ENCODE assay signal across 19 cellular contexts in genomic region chr5:81238460-81238859, GRCh38. TPM values are rescaled to one million over a fixed set of nuclear protein-coding genes. Genes with fewer than 3 reads are reported as not detected.
DNase-seq lines count a peak whose midpoint lies in the region; ATAC-seq, FAIRE-seq and TF ChIP-seq lines count a peak whose summit lies in the region.
"Had no signal": no experiment of that assay in that cellular context is flagged by ENCODE, and none has a peak within 500 bp of the region (broad histone marks: within the 10 kb centered on the region; RNA-seq: fewer than 3 reads in every experiment).

No MANE protein-coding gene starts in this region.

- H3K23ac ChIP-seq in H9 (ENCODE audit: insufficient read length, low read depth, low read length), result no peak overlapping the region

- intact Hi-C loops in K562 (cut with micrococcal nuclease) (no loop called here), left ventricle myocardium inferior (cut with micrococcal nuclease) (no loop called here), gastrocnemius medialis (cut with DNase I; ENCODE audit: low total_unique reads) (loop anchor here (10.0 kb wide), 2 partner anchors 186 to 834 kb away; partner anchors contain the start of gene ZFYVE16), vagina (cut with DNase I) (no loop called here)

- H3K56ac ChIP-seq in H9 (ENCODE audit: insufficient read length, low read depth, low read length), result no peak overlapping the region

- H2AK5ac ChIP-seq in H9 (ENCODE audit: insufficient read length, low read length), result no peak overlapping the region

- H3K4me1 Mint-ChIP-seq in H9, result peaks cover 13 to 20% of the 10 kb centered on the region in 2 experiments

- H3K4me2 ChIP-seq in H9 (ENCODE audit: insufficient read depth, insufficient read length, low read length) (no peak overlapping the region), K562 (ENCODE audit: insufficient read depth, low read length) (no peak overlapping the region)
- H3K4me2 ChIP-seq: A549 had no signal

- TF ChIP-seq CTCF in H9 (conservative IDR thresholded peaks at IDR 0.05) (no peak), K562 (IDR thresholded peaks at IDR 0.05 in 2 of 3, conservative IDR thresholded peaks at IDR 0.05 in 1 of 3; ENCODE audit: insufficient read depth in 2 of 3, low read depth in 1 of 3, low read length in 3 of 3) (no peak), left ventricle myocardium inferior (IDR thresholded peaks at IDR 0.05; ENCODE audit: borderline replicate concordance) (no peak), gastrocnemius medialis (IDR thresholded peaks at IDR 0.05 in 4 of 5, conservative IDR thresholded peaks at IDR 0.05 in 1 of 5) (peak in 2 of 5 experiments; percentile 10 to 23), vagina (IDR thresholded peaks at IDR 0.05) (no peak)

- no peaks in the 10 kb centered on the region for H3K79me2 ChIP-seq in H9 (ENCODE audit: insufficient read depth, low read length)
- no peaks in the 10 kb centered on the region for H3K79me2 ChIP-seq in K562 (ENCODE audit: control insufficient read depth, insufficient read depth, low read length)

- H2BK5ac ChIP-seq in H9 (ENCODE audit: insufficient read length, low read length), result no peak overlapping the region

- H3K14ac ChIP-seq in H9 (ENCODE audit: insufficient read depth, low read length), result no peak overlapping the region

- no peak overlapping the region for H3K4ac ChIP-seq in H9 (ENCODE audit: low read depth, low read length)

- in situ Hi-C loops in K562 (cut with MboI) (no loop called here), gastrocnemius medialis (cut with MboI; ENCODE audit: low sequenced_read_pairs in 4 of 4) (no loop called here)

- H3K9ac ChIP-seq in H9 (ENCODE audit: extremely low read depth, insufficient read length, low read length) (no peak overlapping the region), K562 (ENCODE audit: insufficient read depth in 1 of 2, low read depth in 2 of 2, low read length in 2 of 2) (no peak overlapping the region)
- H3K9ac ChIP-seq: GM23248 had no signal

- H3K4me1 ChIP-seq in H9 (ENCODE audit: insufficient read depth, low read length) (peaks cover 5% of the 10 kb centered on the region; the same call in 1 of the 2 replicates), K562 (replicated peaks in 1 of 2; ENCODE audit: control insufficient read depth in 2 of 2, insufficient read depth in 2 of 2, low read length in 2 of 2) (peaks cover 0 to under 1% of the 10 kb centered on the region in 2 experiments; a peak in 1 of 5 replicates), left ventricle myocardium inferior (peaks cover 81% of the 10 kb centered on the region), gastrocnemius medialis (peaks cover 88 to 92% of the 10 kb centered on the region in 2 donors), vagina (peaks cover 34% of the 10 kb centered on the region)
- H3K4me1 ChIP-seq: A549 had no signal

- no peak for TF ChIP-seq EP300 in K562 (IDR thresholded peaks at IDR 0.05; ENCODE audit: low read length)

- no peak overlapping the region for H4K5ac ChIP-seq in H9 (ENCODE audit: insufficient read length, low read depth, low read length)

- no peak for ATAC-seq in K562
- ATAC-seq in gastrocnemius medialis, result peak; percentile 46 to 57
- ATAC-seq: A549; CD8-positive, alpha-beta T cell had no signal

- H2AFZ ChIP-seq in H9 (ENCODE audit: low read length) (no peak overlapping the region), K562 (ENCODE audit: low read depth, low read length) (no peak overlapping the region)
- H2AFZ ChIP-seq: GM23248 had no signal

- H3K27ac ChIP-seq in H9 (ENCODE audit: insufficient read length, low read depth, low read length) (no peak overlapping the region), K562 (ENCODE audit: extremely low read depth, low read depth, low read length) (no peak overlapping the region), left ventricle myocardium inferior (replicated peaks) (peak overlapping the region; percentile 97), gastrocnemius medialis (peak overlapping the region; percentile 98 to 100 (median 98)), vagina (no peak overlapping the region)
- H3K27ac ChIP-seq: A549, GM23248, HL-60 had no signal

- H3K9me3 ChIP-seq in H9 (ENCODE audit: control insufficient read depth, low read depth, low read length) (no peaks in the 10 kb centered on the region), K562 (replicated peaks; ENCODE audit: control insufficient read depth, insufficient read depth, low read depth, low read length) (no peaks in the 10 kb centered on the region), left ventricle myocardium inferior (replicated peaks) (no peaks in the 10 kb centered on the region), gastrocnemius medialis (no peaks in the 10 kb centered on the region), vagina (no peaks in the 10 kb centered on the region)
- H3K9me3 ChIP-seq: A549 had no signal

- H3K4me3 ChIP-seq in K562 (no peak overlapping the region), left ventricle myocardium inferior (peak overlapping the region; percentile 70), gastrocnemius medialis (peak overlapping the region; percentile 2 to 27 (median 16)), vagina (no peak overlapping the region)
- H3K4me3 ChIP-seq: A549, GM23248 had no signal

- peaks cover 0 to 16% (median 9%) of the 10 kb centered on the region in 3 experiments; a peak in 6 of 7 replicates for H3K36me3 Mint-ChIP-seq in H9 (ENCODE audit: insufficient read depth in 1 of 3, low read depth in 3 of 3)
- H3K36me3 Mint-ChIP-seq: CD8-positive, alpha-beta T cell had no signal

- no peak overlapping the region for H2BK15ac ChIP-seq in H9 (ENCODE audit: low read depth, low read length)

- no peak overlapping the region for H3T11ph ChIP-seq in H9 (ENCODE audit: low read length)

- no peak overlapping the region for H3K4me3 Mint-ChIP-seq in H9
- H3K4me3 Mint-ChIP-seq: CD14-positive monocyte; CD8-positive, alpha-beta T cell had no signal

- FAIRE-seq in K562 (lab: Jason Lieb, UNC), result peak; percentile 6
- FAIRE-seq: A549, D721Med, G401.6, GM12891, H54 had no signal

- no TSS peak for BruUV-seq in K562 (replicated peaks; lab: Mats Ljungman, UMichigan)

- no peak overlapping the region for H2BK120ac ChIP-seq in H9 (ENCODE audit: low read depth, low read length, poor library complexity, severe bottlenecking)

- no peaks in the 10 kb centered on the region for H3K27me3 Mint-ChIP-seq in H9 (ENCODE audit: low read depth)

- H3K9me3 Mint-ChIP-seq in H9, result no peaks in the 10 kb centered on the region; a peak in 1 of 5 replicates
- H3K9me3 Mint-ChIP-seq: CD8-positive, alpha-beta T cell had no signal

- WGBS in H9 (ENCODE audit: extremely low coverage, insufficient read length, low lambda C conversion rate), result no CpG with 5 or more reads among the region's 4 CpGs
- 68% methylated on average over 4 of the region's 4 CpGs for WGBS in K562 (ENCODE audit: insufficient coverage, low coverage, missing lambda C conversion rate)

- H3K23me2 ChIP-seq in H9 (ENCODE audit: insufficient read length, low read depth, low read length, poor library complexity, severe bottlenecking), result no peaks in the 10 kb centered on the region

- H4K91ac ChIP-seq in H9 (ENCODE audit: insufficient read length, low read depth, low read length), result no peak overlapping the region

- TF ChIP-seq POLR2A in K562 (conservative IDR thresholded peaks at IDR 0.05) (no peak), gastrocnemius medialis (IDR thresholded peaks at IDR 0.05) (no peak), vagina (IDR thresholded peaks at IDR 0.05) (no peak)

- H4K20me1 ChIP-seq in H9 (ENCODE audit: control insufficient read depth, insufficient read depth, insufficient read length), result peaks cover 3% of the 10 kb centered on the region
- no peaks in the 10 kb centered on the region for H4K20me1 ChIP-seq in K562 (replicated peaks; ENCODE audit: control insufficient read depth, insufficient read depth, low read length)

- H3K9me1 ChIP-seq in K562 (ENCODE audit: control insufficient read depth, insufficient read depth, low read length), result no peaks in the 10 kb centered on the region

- no peaks in the 10 kb centered on the region for H3K79me1 ChIP-seq in H9 (ENCODE audit: insufficient read depth, low read depth, low read length, poor library complexity, severe bottlenecking)

- DNase-seq in H9, result no peak
- no peak for DNase-seq in K562 (ENCODE audit: extremely low read depth in 1 of 4, low spot score in 3 of 4)
- peak; percentile 57 for DNase-seq in left ventricle myocardium inferior
- DNase-seq in gastrocnemius medialis, result peak; percentile 76 to 83
- no peak for DNase-seq in SIG-M5 (lab: John Stamatoyannopoulos, UW)
- no peak for DNase-seq in vagina (ENCODE audit: extremely low spot score in 2 of 2)
- DNase-seq: CD8-positive, alpha-beta T cell; COR-L47; DMS153; DMS79 treated with DMSO at 0.1 percent for 48 hours; EL; GM23248 had no signal

- CTCF ChIA-PET in K562 (lab: Yijun Ruan, JAX; ENCODE audit: low intra/inter-chr PET ratio), result no interaction called here

- no peak overlapping the region for H3K18ac ChIP-seq in H9 (ENCODE audit: insufficient read length, low read depth, low read length)

- H3K27me3 ChIP-seq in H9 (ENCODE audit: insufficient read depth, low read length) (no peaks in the 10 kb centered on the region), K562 (ENCODE audit: control insufficient read depth in 2 of 2, insufficient read depth in 2 of 2, low read length in 2 of 2) (no peaks in the 10 kb centered on the region), left ventricle myocardium inferior (ENCODE audit: low read depth) (no peaks in the 10 kb centered on the region), gastrocnemius medialis (no peaks in the 10 kb centered on the region), vagina (no peaks in the 10 kb centered on the region)

- no peak for TF ChIP-seq RAD21 in K562 (CRISPR knock-in tag; conservative IDR thresholded peaks at IDR 0.05 in 1 of 2, IDR thresholded peaks at IDR 0.05 in 1 of 2)

- no peak overlapping the region for H4K8ac ChIP-seq in H9 (replicated peaks; ENCODE audit: insufficient read length, low read depth, low read length)

- H2BK20ac ChIP-seq in H9 (ENCODE audit: low read depth, low read length, poor library complexity, severe bottlenecking), result no peak overlapping the region

- no peak overlapping the region for H2BK12ac ChIP-seq in H9 (ENCODE audit: insufficient read length, low read depth, low read length)

- H3K27ac Mint-ChIP-seq in H9, result peak overlapping the region in 2 of 3 experiments; percentile 11 to 40; a peak in 1 of 7 replicates
- H3K27ac Mint-ChIP-seq: CD14-positive monocyte; CD8-positive, alpha-beta T cell had no signal

- POLR2A ChIA-PET in K562 (lab: Yijun Ruan, JAX), result interaction anchor here (0.6 to 1.1 kb wide), 2 partner anchors 37 to 101 kb away, joined by 3 read pairs; no protein-coding TSS in a partner anchor

- no peaks in the 10 kb centered on the region for H3K36me3 ChIP-seq in K562 (ENCODE audit: control insufficient read depth, insufficient read depth, low read length)
- peaks cover 6% of the 10 kb centered on the region for H3K36me3 ChIP-seq in left ventricle myocardium inferior
- H3K36me3 ChIP-seq in gastrocnemius medialis, result no peaks in the 10 kb centered on the region
- H3K36me3 ChIP-seq in vagina, result no peaks in the 10 kb centered on the region

RNA-seq across cellular contexts. Expression of gene CKMT2, which starts 5.3 kb away (rescaled TPM):
- total RNA-seq in H9 (2021), result 1.5 and 1.8 TPM in 2 replicates
- not detected in 2 replicates for total RNA-seq in K562 (2011; cell fraction: chromatin; rRNA removed; ENCODE audit: low replicate concordance)
- total RNA-seq in K562 (2011; cell fraction: nucleolus; rRNA removed), result not detected in 2 replicates
- not detected in 2 replicates for total RNA-seq in K562 (2011; cell fraction: nucleoplasm; rRNA removed)
- total RNA-seq in K562 (2014; rRNA removed), result not detected in 2 replicates
- total RNA-seq in K562 (2014; rRNA removed; fragmentation: Illumina TruSeq; extraction: Trizol), result not detected in 2 replicates
- total RNA-seq in K562 (2015; rRNA removed; fragmentation: Illumina TruSeq; extraction: Trizol), result not detected in 2 replicates
- not detected in 2 replicates for total RNA-seq in K562 (2021)
- not detected in 2 replicates for polyA plus RNA-seq in K562 (2011; rRNA removed)
- polyA plus RNA-seq in K562 (2011; cell fraction: cytosol; rRNA removed), result 0.04 TPM in 1 of 2 replicates, not detected in the other
- not detected in 2 replicates for polyA plus RNA-seq in K562 (2011; cell fraction: nucleus; rRNA removed)
- not detected in 2 replicates for polyA plus RNA-seq in K562 (2012)
- polyA plus RNA-seq in K562 (2014; fragmentation: Illumina TruSeq; extraction: Trizol), result not detected in 2 replicates
- polyA plus RNA-seq in K562 (2014; fragmentation: Nextera tagmentation; extraction: Ambion mirVana), result under 1 TPM in 1 of 2 experiments, not detected in 1; 0.03 TPM
- not detected in 2 replicates for polyA plus RNA-seq in K562 (2014; rRNA removed)
- polyA minus RNA-seq in K562 (2011; rRNA and poly(A)+ RNA removed), result not detected in 2 replicates
- not detected in 2 replicates for polyA minus RNA-seq in K562 (2011; cell fraction: cytosol; rRNA and poly(A)+ RNA removed)
- polyA minus RNA-seq in K562 (2011; cell fraction: nucleus; rRNA and poly(A)+ RNA removed), result not detected in 2 replicates
- total RNA-seq in left ventricle myocardium inferior, result 1,824 TPM
- 1,000 to 10,000 TPM in 2 of 4 donors, 100 to 1,000 TPM in 2; 550 to 1,114 (median 879) TPM for total RNA-seq in gastrocnemius medialis
- 3.4 TPM for total RNA-seq in vagina
- total RNA-seq: CD8-positive, alpha-beta T cell; GM23248 had no signal
- polyA plus RNA-seq: A549, CD14-positive monocyte, GM23248 had no signal

Comparison
In these comparisons a context has a peak if more than half of its experiments do, and no peak if none do; other contexts are left out.
1. DNase-seq: peak in left ventricle myocardium inferior (single experiment) and gastrocnemius medialis (2 of 2); none in H9 (single experiment), K562 (0 of 4), SIG-M5 (single experiment) and vagina (0 of 2).
2. H3K27ac ChIP-seq: peak in left ventricle myocardium inferior (single experiment) and gastrocnemius medialis (4 of 4); none in H9 (single experiment), K562 (single experiment) and vagina (single experiment).
3. H3K4me3 ChIP-seq: peak in left ventricle myocardium inferior (single experiment) and gastrocnemius medialis (4 of 4); none in K562 (single experiment) and vagina (0 of 2).
4. RNA of gene CKMT2, which starts 5.3 kb away (total RNA-seq): 1,824 TPM in left ventricle myocardium inferior (single experiment) and 550 to 1,114 TPM in gastrocnemius medialis; 3.4 TPM in vagina (single experiment), 1.5 to 1.8 TPM in H9 and not detected in K562; every median in the first group is over 100 times any median in the second.